ENCODE assay signal across 8 cellular contexts in genomic region chr6:169654590-169655391, GRCh38. TPM values are rescaled to one million over a fixed set of nuclear protein-coding genes. Genes with fewer than 3 reads are reported as not detected.
DNase-seq lines count a peak whose midpoint lies in the region; ATAC-seq lines count a peak whose summit lies in the region.

No MANE protein-coding gene starts in this region.

- H3K36me3 Mint-ChIP-seq in activated T-helper 1 cell treated with anti-CD3 and anti-CD28 coated beads, Interleukin-12 subunit alpha, Interleukin-12 subunit beta, Interleukin-2, Interleukin-4 antibody, amounts not matched to agents 30 ng/mL and 10 ng/mL and 1 ng/mL, durations not matched to agents 14 hours and 24 hours and 36 hours (ENCODE audit: low read depth) = no peaks in the 10 kb centered on the region

- H3K4me1 ChIP-seq in subcutaneous abdominal adipose tissue (ENCODE audit: control insufficient read depth in 5 of 5, insufficient read depth in 5 of 5, low read length in 5 of 5) = peaks cover 0 to 18% (median 8%) of the 10 kb centered on the region in 5 donors

- peak overlapping the region; percentile 87 for H3K4me3 Mint-ChIP-seq in activated T-helper 1 cell treated with anti-CD3 and anti-CD28 coated beads, Interleukin-12 subunit alpha, Interleukin-12 subunit beta, Interleukin-2, Interleukin-4 antibody, amounts not matched to agents 30 ng/mL and 10 ng/mL and 1 ng/mL, durations not matched to agents 14 hours and 24 hours and 36 hours

- H3K36me3 ChIP-seq in subcutaneous abdominal adipose tissue (ENCODE audit: control insufficient read depth in 5 of 5, insufficient read depth in 5 of 5, low read length in 5 of 5) = peaks cover 0 to 38% (median 23%) of the 10 kb centered on the region in 5 donors

- peak; percentile 91 for ATAC-seq in HG02588 (IDR thresholded peaks at IDR 0.05; ENCODE audit: unreplicated experiment)

- no peaks in the 10 kb centered on the region for H3K9me3 Mint-ChIP-seq in activated T-helper 1 cell treated with anti-CD3 and anti-CD28 coated beads, Interleukin-12 subunit alpha, Interleukin-12 subunit beta, Interleukin-2, Interleukin-4 antibody, amounts not matched to agents 30 ng/mL and 10 ng/mL and 1 ng/mL, durations not matched to agents 14 hours and 24 hours and 36 hours

- intact Hi-C loops in activated T-helper 1 cell treated with anti-CD3 and anti-CD28 coated beads, Interleukin-12 subunit alpha, Interleukin-12 subunit beta, Interleukin-2, Interleukin-4 antibody, amounts not matched to agents 30 ng/mL and 10 ng/mL and 1 ng/mL, durations not matched to agents 14 hours and 24 hours and 36 hours (cut with micrococcal nuclease) = loop anchor here (1.0 to 2.0 kb wide), 4 partner anchors 47 to 442 kb away; partner anchors contain the start of genes DYNLT2, ERMARD and PHF10

- H3K27ac Mint-ChIP-seq in activated T-helper 1 cell treated with anti-CD3 and anti-CD28 coated beads, Interleukin-12 subunit alpha, Interleukin-12 subunit beta, Interleukin-2, Interleukin-4 antibody, amounts not matched to agents 30 ng/mL and 10 ng/mL and 1 ng/mL, durations not matched to agents 14 hours and 24 hours and 36 hours = peak overlapping the region; percentile 44

- peak; percentile 20 for DNase-seq in GM04503 (ENCODE audit: low read depth)
- peak; percentile 68 for DNase-seq in NCI-H510A (lab: John Stamatoyannopoulos, UW)
- peak; percentile 67 for DNase-seq in activated T-helper 1 cell treated with anti-CD3 and anti-CD28 coated beads, Interleukin-12 subunit alpha, Interleukin-12 subunit beta, Interleukin-2, Interleukin-4 antibody, amounts not matched to agents 30 ng/mL and 10 ng/mL and 1 ng/mL, durations not matched to agents 14 hours and 24 hours and 36 hours (ENCODE audit: low spot score)
- DNase-seq in fibroblast of gingiva (ENCODE audit: low read depth) = peak; percentile 81
- peak in 44 of 56 donors; percentile 4 to 79 (median 50) for DNase-seq in nucleus accumbens (lab: John Stamatoyannopoulos, UW)
- DNase-seq in NCI-H2029 treated with DMSO at 0.1 percent for 48 hours (lab: John Stamatoyannopoulos, UW) = no peak

- H3K9ac ChIP-seq in subcutaneous abdominal adipose tissue (ENCODE audit: low read length in 5 of 5) = peak overlapping the region in 4 of 5 donors; percentile 22 to 88 (median 42)

- no peaks in the 10 kb centered on the region for H3K27me3 ChIP-seq in subcutaneous abdominal adipose tissue (ENCODE audit: control insufficient read depth in 5 of 5, insufficient read depth in 4 of 5, low read length in 5 of 5)

- no peaks in the 10 kb centered on the region for H3K9me3 ChIP-seq in subcutaneous abdominal adipose tissue (ENCODE audit: control insufficient read depth in 5 of 5, low read length in 5 of 5)

- H3K4me3 ChIP-seq in subcutaneous abdominal adipose tissue (ENCODE audit: low read depth in 1 of 5, low read length in 5 of 5) = peak overlapping the region in 4 of 5 donors; percentile 71 to 89 (median 82)

- H3K4me1 Mint-ChIP-seq in activated T-helper 1 cell treated with anti-CD3 and anti-CD28 coated beads, Interleukin-12 subunit alpha, Interleukin-12 subunit beta, Interleukin-2, Interleukin-4 antibody, amounts not matched to agents 30 ng/mL and 10 ng/mL and 1 ng/mL, durations not matched to agents 14 hours and 24 hours and 36 hours (ENCODE audit: low read depth) = no peaks in the 10 kb centered on the region

- H3K27me3 Mint-ChIP-seq in activated T-helper 1 cell treated with anti-CD3 and anti-CD28 coated beads, Interleukin-12 subunit alpha, Interleukin-12 subunit beta, Interleukin-2, Interleukin-4 antibody, amounts not matched to agents 30 ng/mL and 10 ng/mL and 1 ng/mL, durations not matched to agents 14 hours and 24 hours and 36 hours (ENCODE audit: insufficient read depth) = no peaks in the 10 kb centered on the region

- H3K27ac ChIP-seq in subcutaneous abdominal adipose tissue (ENCODE audit: low read depth, low read length) = no peak overlapping the region

RNA-seq across cellular contexts. Expression of gene WDR27, which starts 47.0 kb away (rescaled TPM):
- 20.1 and 26.8 TPM in 2 replicates for total RNA-seq in activated T-helper 1 cell treated with anti-CD3 and anti-CD28 coated beads, Interleukin-12 subunit alpha, Interleukin-12 subunit beta, Interleukin-2, Interleukin-4 antibody, amounts not matched to agents 30 ng/mL and 10 ng/mL and 1 ng/mL, durations not matched to agents 14 hours and 24 hours and 36 hours

RNA-seq across cellular contexts. Expression of gene C6orf120, which starts 47.1 kb away (rescaled TPM):
- total RNA-seq in activated T-helper 1 cell treated with anti-CD3 and anti-CD28 coated beads, Interleukin-12 subunit alpha, Interleukin-12 subunit beta, Interleukin-2, Interleukin-4 antibody, amounts not matched to agents 30 ng/mL and 10 ng/mL and 1 ng/mL, durations not matched to agents 14 hours and 24 hours and 36 hours = 22.6 and 25.5 TPM in 2 replicates
